ENCODE assay signal across 9 cellular contexts in genomic region chr18:78785706-78786105, GRCh38.
"Had no signal": no experiment of that assay in that cellular context is flagged by ENCODE, and none has a peak within 500 bp of the region (broad histone marks: within the 10 kb centered on the region; RNA-seq: fewer than 3 reads in every experiment).

No MANE protein-coding gene starts in this region.

- H3K9me3 ChIP-seq: HAP-1 had no signal

- H2AFZ ChIP-seq: GM23248, GM23338 had no signal

- H3K9me3 Mint-ChIP-seq: H9 had no signal

- H3K4me2 ChIP-seq: GM23338 had no signal

- H3K4me3 Mint-ChIP-seq: GM23338, H9, HFFc6 had no signal

- H3K27ac Mint-ChIP-seq: GM23338, H9, HFFc6 had no signal

- H3K4me1 ChIP-seq: HAP-1 had no signal

- H3K4me1 Mint-ChIP-seq: GM23338, H9 had no signal

- H3K4me3 ChIP-seq: GM23248, GM23338, HAP-1 had no signal

- H3K27ac ChIP-seq: GM23248 had no signal

- ATAC-seq: GM23338, HCT116 had no signal

- H3K36me3 ChIP-seq: HAP-1 had no signal

- DNase-seq: GM23248, GOT3, H7, H9, HCEC 1CT, HFFc6 had no signal
